Comparison of ENCODE assay signal across 8 cellular contexts in genomic region chr6:28212510-28213212, GRCh38. TPM values are rescaled to one million over a fixed set of nuclear protein-coding genes. Genes with fewer than 3 reads are reported as not detected.
DNase-seq lines count a peak whose midpoint lies in the region; ATAC-seq, FAIRE-seq and TF ChIP-seq lines count a peak whose summit lies in the region.

No MANE protein-coding gene starts in this region.

- H3K27ac Mint-ChIP-seq in activated CD8-positive, alpha-beta T cell treated with anti-CD3 and anti-CD28 coated beads, Interleukin-2, amount 10 ng/mL, durations not matched to agents 7 days and 5 days: no peak overlapping the region
- peak overlapping the region; percentile 71 for H3K27ac Mint-ChIP-seq in progenitor cell of endocrine pancreas

- POLR2A ChIA-PET in A549 (lab: Yijun Ruan, JAX): no interaction called here
- POLR2A ChIA-PET in activated CD8-positive, alpha-beta T cell treated with anti-CD3 and anti-CD28 coated beads, Interleukin-2, amount 10 ng/mL, durations not matched to agents 7 days and 5 days (lab: Charles Lee): no interaction called here

- DNase-seq in A549 (ENCODE audit: low read depth in 1 of 2, low spot score in 1 of 2) (peak; percentile 73 to 87), NCI-H345 (lab: John Stamatoyannopoulos, UW) (peak; percentile 37), fibroblast of the conjunctiva (ENCODE audit: low read depth) (peak; percentile 82), progenitor cell of endocrine pancreas (ENCODE audit: low spot score, unreplicated experiment) (no peak), globus pallidus (ENCODE audit: low spot score) (no peak)
- DNase-seq in activated CD8-positive, alpha-beta T cell treated with anti-CD3 and anti-CD28 coated beads, Interleukin-2, amount 10 ng/mL, durations not matched to agents 7 days and 5 days: peak; percentile 57

- H3K9me3 ChIP-seq in A549: no peaks in the 10 kb centered on the region

- CTCF ChIA-PET in A549 (lab: Yijun Ruan, JAX): interaction anchor here (0.6 kb wide), 1 partner anchor 72 kb away, joined by 3 read pairs; no protein-coding TSS in a partner anchor
- CTCF ChIA-PET in activated CD8-positive, alpha-beta T cell treated with anti-CD3 and anti-CD28 coated beads, Interleukin-2, amount 10 ng/mL, durations not matched to agents 7 days and 5 days (lab: Charles Lee): interaction anchor here (1.0 to 1.1 kb wide), 2 partner anchors 9 to 143 kb away, joined by 3 to 4 read pairs; no protein-coding TSS in a partner anchor

- no peak for TF ChIP-seq POLR2A in A549 (IDR thresholded peaks at IDR 0.05; ENCODE audit: low read length)

- H3K4me1 ChIP-seq in A549: peaks cover 5% of the 10 kb centered on the region; the same call in 1 of the 3 replicates

- peak; percentile 32 to 34; a peak in 4 of 5 replicates for TF ChIP-seq RAD21 in A549 (conservative IDR thresholded peaks at IDR 0.05 in 1 of 2, IDR thresholded peaks at IDR 0.05 in 1 of 2)

- TF ChIP-seq EP300 in A549 (IDR thresholded peaks at IDR 0.05): no peak

- peaks cover 2% of the 10 kb centered on the region for H3K36me3 Mint-ChIP-seq in activated CD8-positive, alpha-beta T cell treated with anti-CD3 and anti-CD28 coated beads, Interleukin-2, amount 10 ng/mL, durations not matched to agents 7 days and 5 days (ENCODE audit: low read depth)
- H3K36me3 Mint-ChIP-seq in progenitor cell of endocrine pancreas (ENCODE audit: insufficient read depth): no peaks in the 10 kb centered on the region

- peaks cover 27% of the 10 kb centered on the region for H3K4me1 Mint-ChIP-seq in activated CD8-positive, alpha-beta T cell treated with anti-CD3 and anti-CD28 coated beads, Interleukin-2, amount 10 ng/mL, durations not matched to agents 7 days and 5 days (ENCODE audit: low read depth)
- peaks cover 6% of the 10 kb centered on the region for H3K4me1 Mint-ChIP-seq in progenitor cell of endocrine pancreas (ENCODE audit: low read depth)

- peaks cover 72% of the 10 kb centered on the region for H3K27me3 Mint-ChIP-seq in activated CD8-positive, alpha-beta T cell treated with anti-CD3 and anti-CD28 coated beads, Interleukin-2, amount 10 ng/mL, durations not matched to agents 7 days and 5 days (ENCODE audit: low read depth)
- H3K27me3 Mint-ChIP-seq in progenitor cell of endocrine pancreas: peaks cover 83% of the 10 kb centered on the region

- TF ChIP-seq CTCF in A549 (IDR thresholded peaks at IDR 0.05) (peak; percentile 31; the same call in 2 of the 3 replicates), GM12873 (IDR thresholded peaks at IDR 0.05; ENCODE audit: insufficient read depth, low read depth, low read length, missing control alignments) (peak; percentile 29), progenitor cell of endocrine pancreas (IDR thresholded peaks at IDR 0.05; ENCODE audit: unreplicated experiment) (no peak)

- H3K4me2 ChIP-seq in A549: peak overlapping the region; percentile 80

- under 1% methylated on average over 21 of the region's 21 CpGs for WGBS in A549 (ENCODE audit: missing lambda C conversion rate)

- peak overlapping the region; percentile 68 for H3K4me3 Mint-ChIP-seq in activated CD8-positive, alpha-beta T cell treated with anti-CD3 and anti-CD28 coated beads, Interleukin-2, amount 10 ng/mL, durations not matched to agents 7 days and 5 days
- peak overlapping the region; percentile 51 for H3K4me3 Mint-ChIP-seq in progenitor cell of endocrine pancreas (ENCODE audit: low read depth)

- H3K4me3 ChIP-seq in A549: peak overlapping the region; percentile 52

- peak overlapping the region; percentile 26 to 73; a peak in 5 of 6 replicates for H3K27ac ChIP-seq in A549

- peak; percentile 82 to 92 for ATAC-seq in A549
- ATAC-seq in HG03045 (IDR thresholded peaks at IDR 0.05; ENCODE audit: unreplicated experiment): peak; percentile 66
- peak; percentile 38 for ATAC-seq in activated CD8-positive, alpha-beta T cell treated with anti-CD3 and anti-CD28 coated beads, Interleukin-2, amount 10 ng/mL, durations not matched to agents 7 days and 5 days

- FAIRE-seq in A549 (lab: Jason Lieb, UNC): no peak

- no peaks in the 10 kb centered on the region for H3K9me3 Mint-ChIP-seq in activated CD8-positive, alpha-beta T cell treated with anti-CD3 and anti-CD28 coated beads, Interleukin-2, amount 10 ng/mL, durations not matched to agents 7 days and 5 days (ENCODE audit: insufficient read depth)
- H3K9me3 Mint-ChIP-seq in progenitor cell of endocrine pancreas (ENCODE audit: low read depth): peaks cover 5% of the 10 kb centered on the region

TF ChIP-seq in A549, 52 proteins besides CTCF, POLR2A, EP300 and RAD21:
- peak; percentile 75 for TF ChIP-seq MAFK (IDR thresholded peaks at IDR 0.05; ENCODE audit: partially characterized antibody)
- TF ChIP-seq MYC (IDR thresholded peaks at IDR 0.05; ENCODE audit: borderline replicate concordance, low read length): no peak
- TF ChIP-seq MAX (IDR thresholded peaks at IDR 0.05): peak; percentile 57
- TF ChIP-seq HMGXB4 (CRISPR knock-in tag; IDR thresholded peaks at IDR 0.05; ENCODE audit: borderline replicate concordance): 0 out of 2 replicates have a peak, but pooled peaks have one; percentile 51
- TF ChIP-seq KDM5A (IDR thresholded peaks at IDR 0.05): 0 out of 2 replicates have a peak, but pooled peaks have one; percentile 44
- peak; percentile 67 for TF ChIP-seq SREBF2 (IDR thresholded peaks at IDR 0.05)
- TF ChIP-seq NPAS2 (CRISPR knock-in tag; IDR thresholded peaks at IDR 0.05; ENCODE audit: borderline replicate concordance): no peak
- no peak for TF ChIP-seq RCOR1 (IDR thresholded peaks at IDR 0.05; ENCODE audit: low read depth, low read length)
- TF ChIP-seq JUN (IDR thresholded peaks at IDR 0.05): no peak

RNA-seq across cellular contexts. Expression of gene ZSCAN9, which starts 12.4 kb away (rescaled TPM):
- 16.2 and 18.4 TPM in 2 replicates for polyA plus RNA-seq in A549 (2011; rRNA removed)
- 4.3 and 4.9 TPM in 2 replicates for polyA plus RNA-seq in A549 (2012; cell fraction: cytosol; rRNA removed)
- 4.0 and 5.8 TPM in 2 replicates for polyA plus RNA-seq in A549 (2012; cell fraction: nucleus; rRNA removed)
- polyA plus RNA-seq in A549 (2017; fragmentation: RNase III; extraction: RNeasy Plus Mini Kit Qiagen cat#74134 plus additional on column Dnase treatment): 7.2 to 8.1 TPM (median 7.7 TPM) in 3 replicates
- 11.5 and 15.3 TPM in 2 replicates for polyA minus RNA-seq in A549 (2011; rRNA and poly(A)+ RNA removed)
- total RNA-seq in activated CD8-positive, alpha-beta T cell treated with anti-CD3 and anti-CD28 coated beads, Interleukin-2, amount 10 ng/mL, durations not matched to agents 7 days and 5 days: 1 to 10 TPM; 4.1 to 4.5 TPM
- 38.5 and 40.1 TPM in 2 replicates for total RNA-seq in progenitor cell of endocrine pancreas

RNA-seq across cellular contexts. Expression of gene ZKSCAN4, which starts 39.4 kb away (rescaled TPM):
- polyA plus RNA-seq in A549 (2011; rRNA removed) (2.3 TPM in 2 replicates), A549 (2017; fragmentation: RNase III; extraction: RNeasy Plus Mini Kit Qiagen cat#74134 plus additional on column Dnase treatment) (1.7 to 2.1 TPM (median 1.8 TPM) in 3 replicates)
- 0.81 and 1.0 TPM in 2 replicates for polyA plus RNA-seq in A549 (2012; cell fraction: cytosol; rRNA removed)
- polyA plus RNA-seq in A549 (2012; cell fraction: nucleus; rRNA removed): 0.70 and 0.72 TPM in 2 replicates
- 1.7 and 1.9 TPM in 2 replicates for polyA minus RNA-seq in A549 (2011; rRNA and poly(A)+ RNA removed)
- total RNA-seq in activated CD8-positive, alpha-beta T cell treated with anti-CD3 and anti-CD28 coated beads, Interleukin-2, amount 10 ng/mL, durations not matched to agents 7 days and 5 days: 1 to 10 TPM; 6.9 to 7.7 TPM
- 9.0 and 9.2 TPM in 2 replicates for total RNA-seq in progenitor cell of endocrine pancreas

RNA-seq across cellular contexts. Expression of gene NKAPL, which starts 46.4 kb away (rescaled TPM):
- polyA plus RNA-seq in A549 (2011; rRNA removed) (not detected in 2 replicates), A549 (2017; fragmentation: RNase III; extraction: RNeasy Plus Mini Kit Qiagen cat#74134 plus additional on column Dnase treatment) (not detected in 3 replicates)
- polyA plus RNA-seq in A549 (2012; cell fraction: cytosol; rRNA removed): not detected in 2 replicates
- not detected in 2 replicates for polyA plus RNA-seq in A549 (2012; cell fraction: nucleus; rRNA removed)
- polyA minus RNA-seq in A549 (2011; rRNA and poly(A)+ RNA removed): not detected in 2 replicates
- total RNA-seq in activated CD8-positive, alpha-beta T cell treated with anti-CD3 and anti-CD28 coated beads, Interleukin-2, amount 10 ng/mL, durations not matched to agents 7 days and 5 days: not detected
- total RNA-seq in progenitor cell of endocrine pancreas: 0.24 TPM in 1 of 2 replicates, not detected in the other

RNA-seq across cellular contexts. Expression of gene ZSCAN26, which starts 54.3 kb away (rescaled TPM):
- 10.1 and 11.2 TPM in 2 replicates for polyA plus RNA-seq in A549 (2011; rRNA removed)
- polyA plus RNA-seq in A549 (2012; cell fraction: cytosol; rRNA removed): 2.1 and 2.9 TPM in 2 replicates
- 3.3 and 4.0 TPM in 2 replicates for polyA plus RNA-seq in A549 (2012; cell fraction: nucleus; rRNA removed)
- polyA plus RNA-seq in A549 (2017; fragmentation: RNase III; extraction: RNeasy Plus Mini Kit Qiagen cat#74134 plus additional on column Dnase treatment): 5.0 to 6.2 TPM (median 5.9 TPM) in 3 replicates
- polyA minus RNA-seq in A549 (2011; rRNA and poly(A)+ RNA removed): 7.8 and 9.8 TPM in 2 replicates
- 1 to 10 TPM; 6.7 to 9.7 TPM for total RNA-seq in activated CD8-positive, alpha-beta T cell treated with anti-CD3 and anti-CD28 coated beads, Interleukin-2, amount 10 ng/mL, durations not matched to agents 7 days and 5 days
- total RNA-seq in progenitor cell of endocrine pancreas: 25.9 and 27.5 TPM in 2 replicates

Comparison
In these comparisons a context has a peak if more than half of its experiments do, and no peak if none do; other contexts are left out.
1. DNase-seq: peak in A549 (2 of 2), NCI-H345 (single experiment), activated CD8-positive, alpha-beta T cell treated with anti-CD3 and anti-CD28 coated beads, Interleukin-2, amount 10 ng/mL, durations not matched to agents 7 days and 5 days (single experiment) and fibroblast of the conjunctiva (single experiment); none in progenitor cell of endocrine pancreas (single experiment) and globus pallidus (single experiment).
2. Peak in every context shown above with its lines, with median percentiles within 50 percentile points of each other: ATAC-seq.